Comparison of ENCODE assay signal across 9 cellular contexts in genomic region chr2:17539596-17539992, GRCh38. TPM values are rescaled to one million over a fixed set of nuclear protein-coding genes. Genes with fewer than 3 reads are reported as not detected.
DNase-seq lines count a peak whose midpoint lies in the region; ATAC-seq, FAIRE-seq and TF ChIP-seq lines count a peak whose summit lies in the region.
"Had no signal": no experiment of that assay in that cellular context is flagged by ENCODE, and none has a peak within 500 bp of the region (broad histone marks: within the 10 kb centered on the region; RNA-seq: fewer than 3 reads in every experiment).

No MANE protein-coding gene starts in this region.

- H3K4me1 ChIP-seq in ectodermal cell (ENCODE audit: control insufficient read depth, insufficient read depth, low read length) (no peaks in the 10 kb centered on the region), liver (ENCODE audit: control insufficient read depth in 4 of 4, insufficient read depth in 4 of 4, low read length in 3 of 4) (peaks cover 0 to 48% (median 23%) of the 10 kb centered on the region in 4 donors), upper lobe of right lung (peaks cover 10% of the 10 kb centered on the region), small intestine (ENCODE audit: control insufficient read depth in 2 of 2, insufficient read depth in 1 of 2, low read depth in 1 of 2, low read length in 1 of 2) (no peaks in the 10 kb centered on the region)

- H3K27me3 Mint-ChIP-seq in activated CD8-positive, alpha-beta T cell treated with anti-CD3 and anti-CD28 coated beads for 36 hours: peaks cover 51% of the 10 kb centered on the region

- intact Hi-C loops in upper lobe of right lung (cut with DNase I): no loop called here
- intact Hi-C loops in activated CD8-positive, alpha-beta T cell treated with anti-CD3 and anti-CD28 coated beads for 36 hours (cut with micrococcal nuclease): no loop called here

- H3K36me3 Mint-ChIP-seq in activated CD8-positive, alpha-beta T cell treated with anti-CD3 and anti-CD28 coated beads for 36 hours (ENCODE audit: low read depth): no peaks in the 10 kb centered on the region

- peaks cover 43% of the 10 kb centered on the region for H3K27me3 ChIP-seq in ectodermal cell (ENCODE audit: control insufficient read depth, insufficient read depth, low read length, poor library complexity, severe bottlenecking)
- H3K27me3 ChIP-seq in liver (ENCODE audit: control insufficient read depth in 4 of 4, insufficient read depth in 4 of 4, low read length in 3 of 4): no peaks in the 10 kb centered on the region
- peaks cover 75% of the 10 kb centered on the region for H3K27me3 ChIP-seq in upper lobe of right lung
- peaks cover 0 to 32% of the 10 kb centered on the region in 2 donors for H3K27me3 ChIP-seq in small intestine (ENCODE audit: control insufficient read depth in 2 of 2, insufficient read depth in 2 of 2, low read length in 2 of 2)

- TF ChIP-seq CTCF in liver (IDR thresholded peaks at IDR 0.05; ENCODE audit: low read depth, low read length, missing input control): no peak
- no peak for TF ChIP-seq CTCF in upper lobe of right lung (IDR thresholded peaks at IDR 0.05)
- TF ChIP-seq CTCF in activated CD8-positive, alpha-beta T cell treated with anti-CD3 and anti-CD28 coated beads for 36 hours (IDR thresholded peaks at IDR 0.05): no peak

- peaks cover 4% of the 10 kb centered on the region for H3K4me1 Mint-ChIP-seq in activated CD8-positive, alpha-beta T cell treated with anti-CD3 and anti-CD28 coated beads for 36 hours (ENCODE audit: low read depth)

- DNase-seq in DMS 273 (lab: John Stamatoyannopoulos, UW; ENCODE audit: unreplicated experiment) (peak; percentile 40), DMS 273 treated with DMSO at 0.1 percent for 48 hours (lab: John Stamatoyannopoulos, UW) (no peak), upper lobe of right lung (no peak), small intestine (no peak)
- no peak for DNase-seq in activated CD8-positive, alpha-beta T cell treated with anti-CD3 and anti-CD28 coated beads for 36 hours

- H3K9me3 Mint-ChIP-seq in activated CD8-positive, alpha-beta T cell treated with anti-CD3 and anti-CD28 coated beads for 36 hours: peaks cover 2% of the 10 kb centered on the region

- CTCF ChIA-PET in activated CD8-positive, alpha-beta T cell treated with anti-CD3 and anti-CD28 coated beads for 36 hours (lab: Charles Lee): no interaction called here

- H3K27ac Mint-ChIP-seq in activated CD8-positive, alpha-beta T cell treated with anti-CD3 and anti-CD28 coated beads for 36 hours: no peak overlapping the region

- H3K27ac ChIP-seq in ectodermal cell (ENCODE audit: insufficient read depth, low read depth, low read length, poor library complexity, severe bottlenecking) (no peak overlapping the region), liver (ENCODE audit: low read depth in 1 of 2, low read length in 2 of 2) (peak overlapping the region; percentile 92 to 95), upper lobe of right lung (no peak overlapping the region), small intestine (ENCODE audit: low read depth in 1 of 2, low read length in 1 of 2) (no peak overlapping the region)
- H3K27ac ChIP-seq: 22Rv1 had no signal

- no peak for TF ChIP-seq RAD21 in liver (IDR thresholded peaks at IDR 0.05)

- no peak for FAIRE-seq in small intestine (lab: Jason Lieb, UNC)

- 4 to 9% methylated on average over 8 of the region's 8 CpGs for WGBS in ectodermal cell, 2 experiments
- WGBS in liver: 3% methylated on average over 8 of the region's 8 CpGs
- WGBS in small intestine, 3 donors: 8 to 10% (median 10%) methylated on average over 8 of the region's 8 CpGs

- H3K9ac ChIP-seq in liver (ENCODE audit: low read depth in 1 of 2, low read length in 2 of 2): peak overlapping the region; percentile 48 to 87

- peak overlapping the region; percentile 60 for H3K4me3 ChIP-seq in ectodermal cell (ENCODE audit: insufficient read depth, low read depth, low read length)
- peak overlapping the region; percentile 65 to 92 (median 69) for H3K4me3 ChIP-seq in liver (ENCODE audit: low read depth in 1 of 3, low read length in 3 of 3)
- H3K4me3 ChIP-seq in upper lobe of right lung: peak overlapping the region; percentile 34
- no peak overlapping the region for H3K4me3 ChIP-seq in small intestine (ENCODE audit: low read depth in 1 of 2, low read length in 2 of 2)

- ATAC-seq in upper lobe of right lung: no peak
- ATAC-seq in GM21723 (IDR thresholded peaks at IDR 0.05; ENCODE audit: unreplicated experiment): no peak
- no peak for ATAC-seq in activated CD8-positive, alpha-beta T cell treated with anti-CD3 and anti-CD28 coated beads for 36 hours

- H3K36me3 ChIP-seq in ectodermal cell (ENCODE audit: control insufficient read depth, insufficient read depth, low read length): no peaks in the 10 kb centered on the region
- no peaks in the 10 kb centered on the region for H3K36me3 ChIP-seq in liver (ENCODE audit: control insufficient read depth in 4 of 4, insufficient read depth in 3 of 4, low read depth in 1 of 4, low read length in 3 of 4)
- no peaks in the 10 kb centered on the region for H3K36me3 ChIP-seq in upper lobe of right lung
- H3K36me3 ChIP-seq in small intestine (ENCODE audit: control insufficient read depth in 2 of 2, insufficient read depth in 2 of 2, low read length in 2 of 2): no peaks in the 10 kb centered on the region

- H3K9me3 ChIP-seq in ectodermal cell (ENCODE audit: control insufficient read depth, low read length) (no peaks in the 10 kb centered on the region), liver (ENCODE audit: control insufficient read depth in 4 of 4, low read length in 3 of 4) (no peaks in the 10 kb centered on the region), upper lobe of right lung (no peaks in the 10 kb centered on the region), small intestine (ENCODE audit: control insufficient read depth, low read depth) (no peaks in the 10 kb centered on the region)

- POLR2A ChIA-PET in activated CD8-positive, alpha-beta T cell treated with anti-CD3 and anti-CD28 coated beads for 36 hours (lab: Charles Lee): interaction anchor here (0.9 kb wide), 1 partner anchor 21 kb away, joined by 3 read pairs; no protein-coding TSS in a partner anchor

- H3K4me3 Mint-ChIP-seq in activated CD8-positive, alpha-beta T cell treated with anti-CD3 and anti-CD28 coated beads for 36 hours: no peak overlapping the region

TF ChIP-seq in liver, 16 proteins besides CTCF, POLR2A, EP300 and RAD21:
- TF ChIP-seq JUND (IDR thresholded peaks at IDR 0.05) (no peak), HNF4A (conservative IDR thresholded peaks at IDR 0.05) (no peak), GABPA (IDR thresholded peaks at IDR 0.05 in 1 of 2, conservative IDR thresholded peaks at IDR 0.05 in 1 of 2) (no peak), TAF1 (conservative IDR thresholded peaks at IDR 0.05) (no peak), FOXA2 (IDR thresholded peaks at IDR 0.05) (no peak), MAX (IDR thresholded peaks at IDR 0.05) (no peak), EGR1 (IDR thresholded peaks at IDR 0.05; ENCODE audit: low read depth in 2 of 2) (no peak), HNF4G (IDR thresholded peaks at IDR 0.05) (no peak), YY1 (IDR thresholded peaks at IDR 0.05) (no peak), SP1 (IDR thresholded peaks at IDR 0.05) (no peak)

RNA-seq across cellular contexts. Expression of gene VSNL1, which starts 0.9 kb away (rescaled TPM):
- 63.0 TPM for polyA plus RNA-seq in ectodermal cell (2013, experiment 1 of 4)
- polyA plus RNA-seq in ectodermal cell (2013, experiment 2 of 4): 98.1 TPM
- polyA plus RNA-seq in ectodermal cell (2013, experiment 3 of 4): 57.3 TPM
- 70.7 TPM for polyA plus RNA-seq in ectodermal cell (2013, experiment 4 of 4)
- total RNA-seq in liver: 10 to 100 TPM in 1 of 2 donors, 1 to 10 TPM in 1; 6.3 to 32.9 TPM
- 1 to 10 TPM; 2.2 to 6.4 TPM for polyA plus RNA-seq in liver
- 1.2 TPM for total RNA-seq in upper lobe of right lung
- total RNA-seq in activated CD8-positive, alpha-beta T cell treated with anti-CD3 and anti-CD28 coated beads for 36 hours: not detected
- under 1 TPM in 2 of 3 donors, not detected in 1; 0.07 to 0.54 TPM for polyA plus RNA-seq in small intestine

RNA-seq across cellular contexts. Expression of gene RAD51AP2, which starts 21.4 kb away (rescaled TPM):
- polyA plus RNA-seq in ectodermal cell (2013, experiment 1 of 4): 0.37 TPM
- 0.39 TPM for polyA plus RNA-seq in ectodermal cell (2013, experiment 2 of 4)
- polyA plus RNA-seq in ectodermal cell (2013, experiment 3 of 4): 0.32 TPM
- polyA plus RNA-seq in ectodermal cell (2013, experiment 4 of 4): 0.24 TPM
- under 1 TPM; 0.14 to 0.25 TPM for total RNA-seq in liver
- under 1 TPM; 0.02 to 0.08 TPM for polyA plus RNA-seq in liver
- not detected for total RNA-seq in upper lobe of right lung
- total RNA-seq in activated CD8-positive, alpha-beta T cell treated with anti-CD3 and anti-CD28 coated beads for 36 hours: not detected
- polyA plus RNA-seq in small intestine: not detected

Comparison
In these comparisons a context has a peak if more than half of its experiments do, and no peak if none do; other contexts are left out.
1. H3K27ac ChIP-seq: peak in liver (2 of 2); none in ectodermal cell (single experiment), upper lobe of right lung (single experiment) and small intestine (0 of 2).
2. H3K4me3 ChIP-seq: peak in ectodermal cell (single experiment), liver (3 of 3) and upper lobe of right lung (single experiment); none in small intestine (0 of 2).